In the genomic region with DNA sequence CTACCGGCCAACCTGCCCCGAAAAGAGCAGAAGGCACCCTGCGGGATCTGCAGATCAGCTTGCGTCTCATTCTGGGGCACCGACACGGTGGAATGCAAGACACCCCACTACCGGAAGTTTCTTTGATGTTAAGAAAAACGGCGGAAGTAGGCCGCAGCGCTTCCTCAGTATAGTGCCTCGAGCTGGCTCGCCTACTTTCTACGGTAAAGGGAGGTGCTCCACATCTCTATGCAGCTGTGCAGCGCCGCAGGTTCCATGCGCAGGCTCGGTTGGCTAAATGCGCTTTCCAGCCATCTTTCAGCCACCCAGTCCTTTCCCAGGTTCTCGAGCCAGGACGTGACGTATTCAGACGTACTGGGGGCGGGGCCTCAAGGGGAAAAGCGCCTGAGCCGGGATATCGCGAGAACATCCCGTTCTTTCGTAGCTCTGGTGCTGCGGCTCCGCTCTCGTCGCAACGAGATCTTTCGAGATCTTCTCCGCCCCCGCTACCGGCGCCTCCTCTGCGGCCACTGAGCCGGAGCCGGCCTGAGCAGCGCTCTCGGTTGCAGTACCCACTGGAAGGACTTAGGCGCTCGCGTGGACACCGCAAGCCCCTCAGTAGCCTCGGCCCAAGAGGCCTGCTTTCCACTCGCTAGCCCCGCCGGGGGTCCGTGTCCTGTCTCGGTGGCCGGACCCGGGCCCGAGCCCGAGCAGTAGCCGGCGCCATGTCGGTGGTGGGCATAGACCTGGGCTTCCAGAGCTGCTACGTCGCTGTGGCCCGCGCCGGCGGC, we compare ENCODE assay signal across 8 cellular contexts. TPM values are rescaled to one million over a fixed set of nuclear protein-coding genes. Genes with fewer than 3 reads are reported as not detected.
DNase-seq lines count a peak whose midpoint lies in the region; ATAC-seq and TF ChIP-seq lines count a peak whose summit lies in the region.

A gene (plus strand): TSS at position 467 of the 770 bp plus-strand sequence. CDS start 238 bp downstream, at position 705.

- H3K27me3 Mint-ChIP-seq in T-helper 17 cell (no peaks in the 10 kb centered on the region), progenitor cell of endocrine pancreas (no peaks in the 10 kb centered on the region)

- H3K27me3 ChIP-seq in left ventricle myocardium inferior (ENCODE audit: low read depth), result no peaks in the 10 kb centered on the region

- H3K4me1 ChIP-seq in left ventricle myocardium inferior, result peaks cover 60% of the 10 kb centered on the region

- H3K27ac ChIP-seq in left ventricle myocardium inferior (replicated peaks), result peak within 1 kb of the TSS; percentile 96

- intact Hi-C loops in left ventricle myocardium inferior (cut with micrococcal nuclease), result no loop called here

- TF ChIP-seq CTCF in left ventricle myocardium inferior (IDR thresholded peaks at IDR 0.05; ENCODE audit: borderline replicate concordance), result no peak
- no peak for TF ChIP-seq CTCF in progenitor cell of endocrine pancreas (IDR thresholded peaks at IDR 0.05; ENCODE audit: unreplicated experiment)

- H3K27ac Mint-ChIP-seq in T-helper 17 cell (peak within 1 kb of the TSS; percentile 100), progenitor cell of endocrine pancreas (peak within 1 kb of the TSS; percentile 100)

- H3K4me3 ChIP-seq in left ventricle myocardium inferior, result peak within 1 kb of the TSS; percentile 98

- H3K9me3 ChIP-seq in T-helper 17 cell (ENCODE audit: control insufficient read depth, low read length, poor library complexity, severe bottlenecking) (no peaks in the 10 kb centered on the region), left ventricle myocardium inferior (replicated peaks) (no peaks in the 10 kb centered on the region)

- TF ChIP-seq POLR2A in GM15510 (IDR thresholded peaks at IDR 0.05; ENCODE audit: borderline replicate concordance, extremely low read depth, insufficient read length), result peak; percentile 92

- ATAC-seq in HG02885 (IDR thresholded peaks at IDR 0.05; ENCODE audit: poor library complexity, unreplicated experiment) (peak; percentile 85), T-helper 17 cell (peak; percentile 85)

- DNase-seq in NCI-H1694 treated with DMSO at 0.1 percent for 48 hours (lab: John Stamatoyannopoulos, UW) (peak; percentile 94), T-helper 17 cell (peak; percentile 90 to 95 (median 93)), amygdala (lab: John Stamatoyannopoulos, UW) (peak; percentile 60 to 99 (median 95)), left ventricle myocardium inferior (peak; percentile 97), progenitor cell of endocrine pancreas (ENCODE audit: low spot score, unreplicated experiment) (peak; percentile 94), ureter (ENCODE audit: low spot score) (peak; percentile 99)

- H3K36me3 Mint-ChIP-seq in T-helper 17 cell (ENCODE audit: low read depth), result no peaks in the 10 kb centered on the region
- peaks cover 2% of the 10 kb centered on the region for H3K36me3 Mint-ChIP-seq in progenitor cell of endocrine pancreas (ENCODE audit: insufficient read depth)

- H3K9me3 Mint-ChIP-seq in progenitor cell of endocrine pancreas (ENCODE audit: low read depth), result no peaks in the 10 kb centered on the region

- peak within 1 kb of the TSS; percentile 95 for H3K4me3 Mint-ChIP-seq in T-helper 17 cell
- H3K4me3 Mint-ChIP-seq in progenitor cell of endocrine pancreas (ENCODE audit: low read depth), result peak within 1 kb of the TSS; percentile 94

- H3K4me1 Mint-ChIP-seq in T-helper 17 cell (peaks cover 39% of the 10 kb centered on the region), progenitor cell of endocrine pancreas (ENCODE audit: low read depth) (peaks cover 34% of the 10 kb centered on the region)

- no peaks in the 10 kb centered on the region for H3K36me3 ChIP-seq in left ventricle myocardium inferior

RNA-seq across cellular contexts. Expression of the gene that starts here (rescaled TPM):
- 10 to 100 TPM; 49.3 to 50.1 TPM for total RNA-seq in T-helper 17 cell
- 80.2 TPM for total RNA-seq in left ventricle myocardium inferior
- total RNA-seq in progenitor cell of endocrine pancreas, result 133 and 138 TPM in 2 replicates
- 114 TPM for total RNA-seq in ureter

Comparison
In these comparisons a context has a peak if more than half of its experiments do, and no peak if none do; other contexts are left out.
1. Peak in every context shown above with its lines: DNase-seq, ATAC-seq, H3K4me3 ChIP-seq and H3K27ac ChIP-seq.